ENCODE assay signal across 13 cellular contexts in genomic region chr2:138030459-138030858, GRCh38.
A peak's percentile ranks its signal among the peaks of the same experiment; 100 is the strongest.
DNase-seq lines count a peak whose midpoint lies in the region; ATAC-seq and TF ChIP-seq lines count a peak whose summit lies in the region.
"Had no signal": no experiment of that assay in that cellular context is flagged by ENCODE, and none has a peak within 500 bp of the region (broad histone marks: within the 10 kb centered on the region; RNA-seq: fewer than 3 reads in every experiment).

No MANE protein-coding gene starts in this region.

- H4K8ac ChIP-seq in neuronal stem cell (ENCODE audit: low read depth, low read length): no peak overlapping the region

- no peaks in the 10 kb centered on the region for H3K36me3 ChIP-seq in neuronal stem cell (replicated peaks in 1 of 2; ENCODE audit: control insufficient read depth in 2 of 2, insufficient read depth in 2 of 2, low read length in 2 of 2)
- H3K36me3 ChIP-seq: BE2C, cardiac muscle cell, MG63 had no signal

- no peak overlapping the region for H2BK12ac ChIP-seq in neuronal stem cell (ENCODE audit: low read length)

- H3K18ac ChIP-seq in neuronal stem cell (ENCODE audit: low read length): no peak overlapping the region

- H2BK15ac ChIP-seq in neuronal stem cell (ENCODE audit: low read length): no peak overlapping the region

- POLR2A ChIA-PET in RWPE1 (lab: Yijun Ruan, JAX; ENCODE audit: low non-redundant PET): no interaction called here

- no peak overlapping the region for H3K14ac ChIP-seq in neuronal stem cell (ENCODE audit: low read length)

- peak; percentile 39 for DNase-seq in AG10803 (ENCODE audit: low read depth)
- peak; percentile 98 for DNase-seq in amniotic epithelial cell (ENCODE audit: low read depth)
- no peak for DNase-seq in HT-29 (ENCODE audit: low spot score)
- no peak for DNase-seq in neuronal stem cell (ENCODE audit: low spot score)
- no peak for DNase-seq in RWPE1 (ENCODE audit: low spot score)
- DNase-seq in RKO (ENCODE audit: low spot score): no peak
- DNase-seq: activated CD4-positive, alpha-beta T cell treated with anti-CD3 and anti-CD28 coated beads, Interleukin-2, amount 50 U/mL, for 4 hours; BE2C; MG63; Right ventricle myocardium superior had no signal

- no peak overlapping the region for H3K23ac ChIP-seq in neuronal stem cell (ENCODE audit: low read depth, low read length, poor library complexity)

- H3K4ac ChIP-seq in neuronal stem cell (ENCODE audit: low read length): no peak overlapping the region

- no peak overlapping the region for H3K27ac ChIP-seq in neuronal stem cell (replicated peaks; ENCODE audit: low read length)
- no peak overlapping the region for H3K27ac ChIP-seq in RWPE1
- H3K27ac ChIP-seq: cardiac muscle cell had no signal

- no peak for TF ChIP-seq CTCF in AG10803 (conservative IDR thresholded peaks at IDR 0.05; ENCODE audit: low read length)
- no peak for TF ChIP-seq CTCF in RWPE1 (conservative IDR thresholded peaks at IDR 0.05; ENCODE audit: low read depth)

- no peaks in the 10 kb centered on the region for H3K9me3 ChIP-seq in neuronal stem cell (replicated peaks in 1 of 2; ENCODE audit: control insufficient read depth in 2 of 2, insufficient read depth in 1 of 2, low read depth in 1 of 2, low read length in 2 of 2)
- H3K9me3 ChIP-seq: BE2C, MG63 had no signal

- no CpG with 5 or more reads among the region's 3 CpGs for WGBS in neuronal stem cell (ENCODE audit: extremely low coverage in 2 of 2, insufficient read length in 2 of 2, insufficient replicate concordance in 1 of 2), 2 donors

- no peak overlapping the region for H4K91ac ChIP-seq in neuronal stem cell (ENCODE audit: low read depth, low read length, poor library complexity)

- no peak overlapping the region for H2AK5ac ChIP-seq in neuronal stem cell (ENCODE audit: low read depth, low read length)

- no peak overlapping the region for H2BK120ac ChIP-seq in neuronal stem cell (ENCODE audit: low read depth, low read length)

- no peak overlapping the region for H2AFZ ChIP-seq in neuronal stem cell (ENCODE audit: low read length)

- H3K4me2 ChIP-seq in neuronal stem cell (ENCODE audit: insufficient read depth, low read length, poor library complexity, severe bottlenecking): no peak overlapping the region

- H3K9ac ChIP-seq in neuronal stem cell (ENCODE audit: low read depth, low read length, poor library complexity): no peak overlapping the region

- peaks cover 0 to 2% of the 10 kb centered on the region in 2 donors for H3K4me1 ChIP-seq in neuronal stem cell (ENCODE audit: control insufficient read depth in 2 of 2, insufficient read depth in 1 of 2, low read depth in 1 of 2, low read length in 2 of 2)
- H3K4me1 ChIP-seq: BE2C had no signal

- no peaks in the 10 kb centered on the region for H3K27me3 ChIP-seq in neuronal stem cell (ENCODE audit: control insufficient read depth in 3 of 3, insufficient read depth in 3 of 3, low read depth in 1 of 3, low read length in 3 of 3)
- H3K27me3 ChIP-seq: BE2C, cardiac muscle cell, MG63 had no signal

- no peak overlapping the region for H3K4me3 ChIP-seq in AG10803 (ENCODE audit: low read length)
- no peak overlapping the region for H3K4me3 ChIP-seq in neuronal stem cell (ENCODE audit: low read length in 2 of 2)
- H3K4me3 ChIP-seq: cardiac muscle cell, MG63 had no signal

- CTCF ChIA-PET in RWPE1 (lab: Yijun Ruan, JAX): no interaction called here

- ATAC-seq in GM19467 (IDR thresholded peaks at IDR 0.05; ENCODE audit: unreplicated experiment): peak; percentile 66
- peak; percentile 83 for ATAC-seq in HG03039 (IDR thresholded peaks at IDR 0.05; ENCODE audit: unreplicated experiment)

- H3K79me1 ChIP-seq in neuronal stem cell (ENCODE audit: low read depth, low read length): no peaks in the 10 kb centered on the region

- H2BK5ac ChIP-seq in neuronal stem cell (ENCODE audit: low read length): no peak overlapping the region

Comparison
In these comparisons a context has a peak if more than half of its experiments do, and no peak if none do; other contexts are left out.
1. DNase-seq: peak in AG10803 (single experiment) and amniotic epithelial cell (single experiment); none in HT-29 (single experiment), neuronal stem cell (single experiment), RWPE1 (single experiment) and RKO (single experiment).